Comparison of ENCODE assay signal across 8 cellular contexts in the genomic region with DNA sequence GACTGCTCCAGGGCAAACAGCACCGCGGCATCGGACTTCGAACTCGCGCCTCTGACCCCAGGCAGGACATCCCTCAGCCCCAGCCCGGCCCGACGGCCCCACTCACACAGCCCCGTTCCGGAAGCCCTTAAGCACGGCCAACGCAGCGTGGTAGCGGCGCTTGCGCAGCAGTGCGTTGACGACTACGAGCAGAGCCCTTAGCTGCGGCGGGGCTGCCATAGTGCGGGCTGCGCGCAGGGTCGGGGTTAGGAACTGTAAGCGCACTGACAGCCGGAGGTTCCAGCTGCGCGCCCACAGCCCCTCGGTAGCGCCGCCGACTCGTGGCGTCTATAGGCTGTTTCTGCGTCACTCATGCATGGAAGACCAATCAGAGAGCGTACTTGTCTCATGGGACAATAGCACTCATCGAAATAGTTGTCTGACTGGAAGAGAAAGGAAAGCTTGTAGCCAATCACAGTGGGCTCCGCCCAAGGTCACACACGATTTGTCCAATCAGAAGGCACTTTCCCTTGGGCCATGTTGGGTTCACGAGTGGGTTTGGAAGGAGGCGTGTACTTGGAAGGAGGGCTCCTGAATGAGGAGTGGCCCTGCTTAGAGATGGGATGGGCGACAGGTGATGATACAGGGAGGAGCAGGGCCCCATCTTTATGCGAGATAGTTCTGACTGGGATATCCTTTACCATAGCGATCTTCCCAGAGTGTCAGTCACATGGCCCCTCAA. TPM values are rescaled to one million over a fixed set of nuclear protein-coding genes. Genes with fewer than 3 reads are reported as not detected.
DNase-seq lines count a peak whose midpoint lies in the region; ATAC-seq lines count a peak whose summit lies in the region.

Gene PXMP4, minus strand, starts transcription at position 322 of the 721 bp plus-strand sequence. Its CDS starts 103 bp downstream, at position 219.

- peak; percentile 97 for ATAC-seq in HG03439 (IDR thresholded peaks at IDR 0.05; ENCODE audit: unreplicated experiment)

- peak; percentile 99 for DNase-seq in Ammon's horn (ENCODE audit: low spot score)
- DNase-seq in GM19238 (ENCODE audit: insufficient read length, low spot score) = peak; percentile 91
- DNase-seq in NCI-H524 treated with DMSO at 0.1 percent for 48 hours (lab: John Stamatoyannopoulos, UW) = peak; percentile 100
- peak; percentile 94 for DNase-seq in activated CD4-positive, alpha-beta T cell treated with anti-CD3 and anti-CD28 coated beads, Interleukin-2, amount 10 ng/mL, durations not matched to agents 7 days and 5 days
- DNase-seq in dedifferentiated amniotic fluid mesenchymal stem cell (ENCODE audit: extremely low spot score) = peak; percentile 89
- peak; percentile 96 for DNase-seq in left kidney (ENCODE audit: low read depth, low spot score)
- DNase-seq in stimulated activated CD4-positive, alpha-beta T cell treated with anti-CD3 and anti-CD28 coated beads, Interleukin-2, amount 100 ng/mL, for 24 hours = peak; percentile 79 to 84

- H3K27me3 Mint-ChIP-seq in activated CD4-positive, alpha-beta T cell treated with anti-CD3 and anti-CD28 coated beads, Interleukin-2, amount 10 ng/mL, durations not matched to agents 7 days and 5 days = no peaks in the 10 kb centered on the region

- peak within 1 kb of the TSS; percentile 85 for H3K27ac Mint-ChIP-seq in activated CD4-positive, alpha-beta T cell treated with anti-CD3 and anti-CD28 coated beads, Interleukin-2, amount 10 ng/mL, durations not matched to agents 7 days and 5 days

- peaks cover 2% of the 10 kb centered on the region for H3K9me3 Mint-ChIP-seq in activated CD4-positive, alpha-beta T cell treated with anti-CD3 and anti-CD28 coated beads, Interleukin-2, amount 10 ng/mL, durations not matched to agents 7 days and 5 days

- CTCF ChIA-PET in activated CD4-positive, alpha-beta T cell treated with anti-CD3 and anti-CD28 coated beads, Interleukin-2, amount 10 ng/mL, durations not matched to agents 7 days and 5 days (lab: Charles Lee) = interaction anchor here (1.0 to 2.5 kb wide), 9 partner anchors 8 to 219 kb away, joined by 3 to 12 read pairs (median 5); partner anchors contain the start of gene ZNF341

- POLR2A ChIA-PET in activated CD4-positive, alpha-beta T cell treated with anti-CD3 and anti-CD28 coated beads, Interleukin-2, amount 10 ng/mL, durations not matched to agents 7 days and 5 days (lab: Charles Lee) = interaction anchor here (0.8 to 1.0 kb wide), 4 partner anchors 12 to 55 kb away, joined by 4 to 6 read pairs (median 4); partner anchors contain the start of genes E2F1 and ZNF341

- H3K4me1 Mint-ChIP-seq in activated CD4-positive, alpha-beta T cell treated with anti-CD3 and anti-CD28 coated beads, Interleukin-2, amount 10 ng/mL, durations not matched to agents 7 days and 5 days = peaks cover 29% of the 10 kb centered on the region

- peak within 1 kb of the TSS; percentile 87 for H3K4me3 Mint-ChIP-seq in activated CD4-positive, alpha-beta T cell treated with anti-CD3 and anti-CD28 coated beads, Interleukin-2, amount 10 ng/mL, durations not matched to agents 7 days and 5 days

- H3K36me3 Mint-ChIP-seq in activated CD4-positive, alpha-beta T cell treated with anti-CD3 and anti-CD28 coated beads, Interleukin-2, amount 10 ng/mL, durations not matched to agents 7 days and 5 days (ENCODE audit: low read depth) = peaks cover 10% of the 10 kb centered on the region

RNA-seq across cellular contexts. Expression of gene PXMP4, which starts in this region (rescaled TPM):
- 10 to 100 TPM; 19.1 to 21.8 TPM for total RNA-seq in activated CD4-positive, alpha-beta T cell treated with anti-CD3 and anti-CD28 coated beads, Interleukin-2, amount 10 ng/mL, durations not matched to agents 7 days and 5 days

Comparison
In these comparisons a context has a peak if more than half of its experiments do, and no peak if none do; other contexts are left out.
1. Peak in every context shown above with its lines: DNase-seq and ATAC-seq.